In genomic region chr21:45768741-45769049, GRCh38 we compare ENCODE assay signal across 1 cellular context.
TF ChIP-seq lines count a peak whose summit lies in the region.

No MANE protein-coding gene starts in this region.

TF ChIP-seq in WTC11, 78 proteins besides CTCF, POLR2A, EP300 and RAD21 (continued from another document):
- TF ChIP-seq ZNF532 (CRISPR knock-in tag; IDR thresholded peaks at IDR 0.05; ENCODE audit: borderline replicate concordance) (no peak), NR3C1 (CRISPR knock-in tag; conservative IDR thresholded peaks at IDR 0.05; ENCODE audit: low read depth) (no peak)
